1 cellular context compared by ENCODE assay signal in genomic region chr2:119469131-119469530, GRCh38.
TF ChIP-seq lines count a peak whose summit lies in the region.

No MANE protein-coding gene starts in this region.

TF ChIP-seq in HepG2, 621 proteins besides CTCF, POLR2A, EP300 and RAD21:
- TF ChIP-seq ZNF207 (IDR thresholded peaks at IDR 0.05; ENCODE audit: borderline replicate concordance) (no peak), FOXA1 (IDR thresholded peaks at IDR 0.05) (no peak), FOXA1 (CRISPR knock-in tag; IDR thresholded peaks at IDR 0.05) (no peak), ZNF362 (CRISPR knock-in tag; IDR thresholded peaks at IDR 0.05; ENCODE audit: borderline replicate concordance) (0 out of 2 replicates have a peak, but pooled peaks have one; percentile 8), ZNF142 (CRISPR knock-in tag; IDR thresholded peaks at IDR 0.05) (0 out of 2 replicates have a peak, but pooled peaks have one; percentile 27), ZNF414 (CRISPR knock-in tag; IDR thresholded peaks at IDR 0.05) (no peak)
